In the genomic region with DNA sequence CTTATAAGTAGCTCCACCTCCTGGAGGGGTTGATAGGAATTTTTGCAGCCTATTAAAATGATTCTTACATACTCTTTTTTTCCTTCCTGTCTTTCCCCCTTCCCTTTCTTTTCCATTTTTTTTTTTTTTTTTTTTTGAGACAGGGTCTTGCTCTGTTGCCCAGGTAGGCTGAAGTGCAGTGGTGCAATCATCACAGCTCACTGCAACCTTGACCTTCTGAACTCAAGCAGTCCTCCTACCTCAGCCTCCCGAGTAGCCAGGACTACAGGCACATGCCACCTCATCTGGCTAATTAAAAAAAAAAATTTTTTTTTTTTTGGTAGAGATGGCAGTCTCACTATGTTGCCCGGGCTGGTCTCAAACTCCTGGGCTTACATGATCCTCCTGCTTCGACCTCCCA, we compare ENCODE assay signal across 24 cellular contexts. TPM values are rescaled to one million over a fixed set of nuclear protein-coding genes. Genes with fewer than 3 reads are reported as not detected.
A peak's percentile ranks its signal among the peaks of the same experiment; 100 is the strongest.
DNase-seq lines count a peak whose midpoint lies in the region; ATAC-seq and TF ChIP-seq lines count a peak whose summit lies in the region.
"Had no signal": no experiment of that assay in that cellular context is flagged by ENCODE, and none has a peak within 500 bp of the region (broad histone marks: within the 10 kb centered on the region; RNA-seq: fewer than 3 reads in every experiment).

No MANE protein-coding gene starts in this region.

- H3K23me2 ChIP-seq in H9 (ENCODE audit: insufficient read length, low read depth, low read length, poor library complexity, severe bottlenecking), result peaks cover 7% of the 10 kb centered on the region

- no peak overlapping the region for H2BK20ac ChIP-seq in H9 (ENCODE audit: low read depth, low read length, poor library complexity, severe bottlenecking)

- H3K4ac ChIP-seq in H9 (ENCODE audit: low read depth, low read length), result no peak overlapping the region

- ATAC-seq in foreskin keratinocyte, result no peak
- ATAC-seq: PC-3, T-cell had no signal

- no peak overlapping the region for H2BK12ac ChIP-seq in H9 (ENCODE audit: insufficient read length, low read depth, low read length)

- peaks cover 3% of the 10 kb centered on the region for H3K27me3 Mint-ChIP-seq in H9 (ENCODE audit: low read depth)
- H3K27me3 Mint-ChIP-seq: CD4-positive, alpha-beta T cell; T-cell had no signal

- H2AFZ ChIP-seq in H9 (ENCODE audit: low read length) (no peak overlapping the region), OCI-LY7 (ENCODE audit: low read length) (no peak overlapping the region)

- BruUV-seq in OCI-LY7 (replicated peaks; lab: Mats Ljungman, UMichigan), result no TSS peak

- H3K36me3 ChIP-seq in OCI-LY7 (ENCODE audit: insufficient read depth, low read length), result no peaks in the 10 kb centered on the region
- no peaks in the 10 kb centered on the region for H3K36me3 ChIP-seq in HAP-1 (replicated peaks)
- H3K36me3 ChIP-seq: BLaER1, SJSA1 had no signal

- H2BK120ac ChIP-seq in H9 (ENCODE audit: low read depth, low read length, poor library complexity, severe bottlenecking), result no peak overlapping the region

- no peak overlapping the region for H3K9ac ChIP-seq in H9 (ENCODE audit: extremely low read depth, insufficient read length, low read length)
- H3K9ac ChIP-seq: BLaER1, KMS-11 had no signal

- no peaks in the 10 kb centered on the region for H3K9me3 Mint-ChIP-seq in H9
- H3K9me3 Mint-ChIP-seq: CD4-positive, alpha-beta T cell; T-cell had no signal

- no CpG with 5 or more reads among the region's 3 CpGs for WGBS in H9 (ENCODE audit: extremely low coverage, insufficient read length, low lambda C conversion rate)

- peaks cover 1% of the 10 kb centered on the region; the same call in 1 of the 2 replicates for H3K79me2 ChIP-seq in H9 (ENCODE audit: insufficient read depth, low read length)
- H3K79me2 ChIP-seq in OCI-LY7 (ENCODE audit: insufficient read depth, low read depth, low read length), result no peaks in the 10 kb centered on the region

- in situ Hi-C loops in HAP-1 (cut with MboI; ENCODE audit: low sequenced_read_pairs), result loop anchor here (5.0 to 25.0 kb wide), 3 partner anchors 187 to 547 kb away; a partner anchor contains a TSS

- peaks cover 2% of the 10 kb centered on the region for H4K20me1 ChIP-seq in H9 (ENCODE audit: control insufficient read depth, insufficient read depth, insufficient read length)
- no peaks in the 10 kb centered on the region for H4K20me1 ChIP-seq in OCI-LY7 (ENCODE audit: insufficient read depth, low read length)
- H4K20me1 ChIP-seq: BLaER1 had no signal

- H3K4me3 Mint-ChIP-seq in H9, result no peak overlapping the region
- H3K4me3 Mint-ChIP-seq: CD4-positive, alpha-beta T cell; T-cell had no signal

- no peaks in the 10 kb centered on the region for H3K36me3 Mint-ChIP-seq in H9 (ENCODE audit: insufficient read depth in 1 of 3, low read depth in 3 of 3)
- H3K36me3 Mint-ChIP-seq: T-cell had no signal

- DNase-seq in AG09309 (ENCODE audit: low read depth) (no peak), H9 (no peak), OCI-LY7 (ENCODE audit: low spot score) (no peak), foreskin keratinocyte (no peak), foreskin melanocyte (no peak), HAP-1 (ENCODE audit: low spot score in 2 of 2) (no peak), NOMO-1 treated with dmso at 0.1 percent for 144 hours (lab: John Stamatoyannopoulos, UW; ENCODE audit: unreplicated experiment) (no peak)
- DNase-seq: 8988T; ACHN; CD4-positive, alpha-beta T cell; DMS53; NCI-H1048; NCI-H1417; NCI-H1694; NCI-H2029 treated with DMSO at 0.1 percent for 48 hours; NCI-H226; NCI-H510A; NCI-H69; PC-3; Right ventricle myocardium superior; T-cell had no signal

- no peak overlapping the region for H4K8ac ChIP-seq in H9 (replicated peaks; ENCODE audit: insufficient read length, low read depth, low read length)

- no peak overlapping the region for H3K4me2 ChIP-seq in H9 (ENCODE audit: insufficient read depth, insufficient read length, low read length)
- H3K4me2 ChIP-seq in OCI-LY7 (ENCODE audit: low read length), result no peak overlapping the region
- H3K4me2 ChIP-seq: BLaER1, KMS-11 had no signal

- H3K27ac Mint-ChIP-seq in H9, result no peak overlapping the region
- H3K27ac Mint-ChIP-seq: CD4-positive, alpha-beta T cell had no signal

- no peak overlapping the region for H3K27ac ChIP-seq in H9 (ENCODE audit: insufficient read length, low read depth, low read length)
- H3K27ac ChIP-seq in OCI-LY7 (ENCODE audit: low read depth, low read length, poor library complexity, severe bottlenecking), result no peak overlapping the region
- H3K27ac ChIP-seq in foreskin keratinocyte, result no peak overlapping the region
- H3K27ac ChIP-seq: BLaER1, KMS-11, SJSA1 had no signal

- H3K9me2 ChIP-seq in OCI-LY7 (ENCODE audit: insufficient read depth, low read length), result no peaks in the 10 kb centered on the region

- H2BK15ac ChIP-seq in H9 (ENCODE audit: low read depth, low read length), result no peak overlapping the region

- H3K9me3 ChIP-seq in H9 (ENCODE audit: control insufficient read depth, low read depth, low read length), result no peaks in the 10 kb centered on the region
- no peaks in the 10 kb centered on the region for H3K9me3 ChIP-seq in OCI-LY7 (ENCODE audit: low read length)
- no peaks in the 10 kb centered on the region for H3K9me3 ChIP-seq in HAP-1
- H3K9me3 ChIP-seq: BLaER1, SJSA1 had no signal

- no peak overlapping the region for H2AK5ac ChIP-seq in H9 (ENCODE audit: insufficient read length, low read length)

- POLR2A ChIA-PET in OCI-LY7 (lab: Charles Lee), result interaction anchor here (0.5 to 0.6 kb wide), 2 partner anchors 158 to 619 kb away, joined by 4 to 8 read pairs; no protein-coding TSS in a partner anchor

- no peaks in the 10 kb centered on the region for H3K79me1 ChIP-seq in H9 (ENCODE audit: insufficient read depth, low read depth, low read length, poor library complexity, severe bottlenecking)

- no peak overlapping the region for H4K5ac ChIP-seq in H9 (ENCODE audit: insufficient read length, low read depth, low read length)

- CTCF ChIA-PET in OCI-LY7 (lab: Charles Lee; ENCODE audit: unreplicated experiment), result no interaction called here

- H3K18ac ChIP-seq in H9 (ENCODE audit: insufficient read length, low read depth, low read length), result no peak overlapping the region

- no peaks in the 10 kb centered on the region for H3K27me3 ChIP-seq in H9 (ENCODE audit: insufficient read depth, low read length)
- H3K27me3 ChIP-seq in foreskin keratinocyte, result no peaks in the 10 kb centered on the region
- no peaks in the 10 kb centered on the region; the same call in 1 of the 2 replicates for H3K27me3 ChIP-seq in HAP-1 (ENCODE audit: low read depth)
- H3K27me3 ChIP-seq: BLaER1, SJSA1 had no signal

- intact Hi-C loops in OCI-LY7 (cut with micrococcal nuclease; ENCODE audit: unreplicated experiment), result loop anchor here (5.0 kb wide), 2 partner anchors 142 to 202 kb away; a partner anchor contains a TSS

- H2BK5ac ChIP-seq in H9 (ENCODE audit: insufficient read length, low read length), result no peak overlapping the region

- TF ChIP-seq CTCF in AG09309 (IDR thresholded peaks at IDR 0.05; ENCODE audit: control insufficient read depth, insufficient read depth, low read depth, low read length, missing control alignments) (peak; percentile 5), H9 (conservative IDR thresholded peaks at IDR 0.05) (0 out of 3 replicates have a peak, but pooled peaks have one; percentile 16), OCI-LY7 (conservative IDR thresholded peaks at IDR 0.05; ENCODE audit: low read length) (peak; percentile 41), foreskin keratinocyte (conservative IDR thresholded peaks at IDR 0.05) (peak; percentile 31)

- H3K14ac ChIP-seq in H9 (ENCODE audit: insufficient read depth, low read length), result no peak overlapping the region

- H3K4me3 ChIP-seq in AG09309 (ENCODE audit: control insufficient read depth, low read depth, low read length) (no peak overlapping the region), OCI-LY7 (ENCODE audit: low read depth, low read length, poor library complexity, severe bottlenecking) (no peak overlapping the region), HAP-1 (no peak overlapping the region)
- H3K4me3 ChIP-seq: BLaER1, SJSA1 had no signal

- no peak overlapping the region for H3K56ac ChIP-seq in H9 (ENCODE audit: insufficient read length, low read depth, low read length)

- peaks cover 2% of the 10 kb centered on the region; the same call in 1 of the 2 replicates for H3K4me1 ChIP-seq in H9 (ENCODE audit: insufficient read depth, low read length)
- peaks cover 10% of the 10 kb centered on the region for H3K4me1 ChIP-seq in OCI-LY7 (ENCODE audit: insufficient read depth, low read length, poor library complexity, severe bottlenecking)
- no peaks in the 10 kb centered on the region for H3K4me1 ChIP-seq in foreskin keratinocyte
- H3K4me1 ChIP-seq in HAP-1, result peaks cover 7% of the 10 kb centered on the region

- peaks cover 10 to 19% of the 10 kb centered on the region in 2 experiments for H3K4me1 Mint-ChIP-seq in H9

- H3T11ph ChIP-seq in H9 (ENCODE audit: low read length), result no peak overlapping the region

- H3K23ac ChIP-seq in H9 (ENCODE audit: insufficient read length, low read depth, low read length), result no peak overlapping the region

- H4K91ac ChIP-seq in H9 (ENCODE audit: insufficient read length, low read depth, low read length), result no peak overlapping the region

RNA-seq across cellular contexts. Expression of a gene that starts 4.3 kb away (rescaled TPM):
- 2.3 and 2.9 TPM in 2 replicates for total RNA-seq in H9 (2021)
- 2.5 and 5.5 TPM in 2 replicates for total RNA-seq in OCI-LY7 (2014; rRNA removed; shearing (Covaris generic))
- 3.1 and 3.2 TPM in 2 replicates for total RNA-seq in OCI-LY7 (2022)
- 76.8 and 85.0 TPM in 2 replicates for total RNA-seq in foreskin keratinocyte
- polyA plus RNA-seq in foreskin keratinocyte, result 69.1 and 80.7 TPM in 2 replicates

Comparison
In these comparisons a context has a peak if more than half of its experiments do, and no peak if none do; other contexts are left out.
1. RNA of a gene that starts 4.3 kb away (total RNA-seq): 76.8 to 85.0 TPM in foreskin keratinocyte; 2.5 to 5.5 TPM in OCI-LY7 and 2.3 to 2.9 TPM in H9; every median in the first group is over 10 times any median in the second.
2. Peak in every context shown above with its lines, with median percentiles within 50 percentile points of each other: CTCF ChIP-seq.